8 cellular contexts compared by ENCODE assay signal in the genomic region with DNA sequence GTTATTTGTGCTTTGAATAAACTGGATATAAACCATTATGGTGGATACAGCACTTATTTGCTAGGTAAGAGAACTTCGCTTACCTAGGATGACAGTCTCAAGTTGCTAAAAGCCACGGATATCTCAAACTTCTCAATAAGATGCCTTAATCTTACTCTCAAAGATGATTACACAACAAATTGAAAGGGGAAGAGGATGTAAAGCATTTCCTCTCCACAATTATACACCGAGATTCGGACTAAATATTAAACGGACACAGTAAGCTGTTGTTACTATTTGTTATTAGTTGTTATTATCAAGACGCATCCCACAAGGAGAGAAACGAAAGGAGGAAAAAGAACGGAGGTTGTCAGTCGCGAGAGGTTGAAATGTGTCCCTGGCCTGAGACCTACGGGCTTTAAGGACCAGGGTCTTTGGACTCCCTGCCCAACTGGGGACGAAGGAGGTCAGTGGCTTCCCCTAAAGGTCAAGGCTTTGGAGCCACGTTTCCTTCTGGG. TPM values are rescaled to one million over a fixed set of nuclear protein-coding genes. Genes with fewer than 3 reads are reported as not detected.
A peak's percentile ranks its signal among the peaks of the same experiment; 100 is the strongest.
DNase-seq lines count a peak whose midpoint lies in the region; ATAC-seq and TF ChIP-seq lines count a peak whose summit lies in the region.

No MANE protein-coding gene starts in this region.

- TF ChIP-seq CTCF in choroid plexus epithelial cell (conservative IDR thresholded peaks at IDR 0.05; ENCODE audit: low read depth, low read length) (no peak), mesothelial cell of epicardium (IDR thresholded peaks at IDR 0.05; ENCODE audit: unreplicated experiment) (no peak)

- peak overlapping the region; percentile 98 for H3K9ac ChIP-seq in NT2/D1 (ENCODE audit: insufficient read length, low read depth)

- H3K4me1 ChIP-seq in NT2/D1 (ENCODE audit: insufficient read depth, insufficient read length) (no peaks in the 10 kb centered on the region), aorta (ENCODE audit: control insufficient read depth in 1 of 2, insufficient read depth in 2 of 2, low read length in 2 of 2) (no peaks in the 10 kb centered on the region)

- peaks cover 55% of the 10 kb centered on the region for H3K4me1 Mint-ChIP-seq in activated naive CD4-positive, alpha-beta T cell treated with anti-CD3 and anti-CD28 coated beads, Interleukin-2, amount 50 U/mL, for 24 hours
- peaks cover 21% of the 10 kb centered on the region for H3K4me1 Mint-ChIP-seq in mesothelial cell of epicardium

- peak overlapping the region; percentile 12 to 93 for H3K27ac ChIP-seq in aorta (ENCODE audit: low read depth in 1 of 2, low read length in 2 of 2)

- H3K9me3 Mint-ChIP-seq in activated naive CD4-positive, alpha-beta T cell treated with anti-CD3 and anti-CD28 coated beads, Interleukin-2, amount 50 U/mL, for 24 hours = no peaks in the 10 kb centered on the region
- no peaks in the 10 kb centered on the region for H3K9me3 Mint-ChIP-seq in mesothelial cell of epicardium

- H3K27me3 ChIP-seq in NT2/D1 (ENCODE audit: insufficient read depth, insufficient read length) (no peaks in the 10 kb centered on the region), aorta (ENCODE audit: control insufficient read depth in 1 of 2, insufficient read depth in 2 of 2, low read length in 1 of 2) (no peaks in the 10 kb centered on the region)

- peak overlapping the region; percentile 74 for H3K27ac Mint-ChIP-seq in activated naive CD4-positive, alpha-beta T cell treated with anti-CD3 and anti-CD28 coated beads, Interleukin-2, amount 50 U/mL, for 24 hours
- peak overlapping the region; percentile 99 for H3K27ac Mint-ChIP-seq in mesothelial cell of epicardium

- peaks cover 2% of the 10 kb centered on the region for H3K36me3 ChIP-seq in NT2/D1 (ENCODE audit: insufficient read depth, insufficient read length, low read length)
- H3K36me3 ChIP-seq in aorta (ENCODE audit: control insufficient read depth in 1 of 2, insufficient read depth in 2 of 2, low read length in 1 of 2) = no peaks in the 10 kb centered on the region

- H3K36me3 Mint-ChIP-seq in activated naive CD4-positive, alpha-beta T cell treated with anti-CD3 and anti-CD28 coated beads, Interleukin-2, amount 50 U/mL, for 24 hours = peaks cover 3% of the 10 kb centered on the region
- peaks cover 2% of the 10 kb centered on the region for H3K36me3 Mint-ChIP-seq in mesothelial cell of epicardium

- 2% methylated on average over 13 of the region's 13 CpGs for WGBS in aorta, 2 donors

- peak overlapping the region; percentile 100 for H3K4me3 Mint-ChIP-seq in activated naive CD4-positive, alpha-beta T cell treated with anti-CD3 and anti-CD28 coated beads, Interleukin-2, amount 50 U/mL, for 24 hours
- H3K4me3 Mint-ChIP-seq in mesothelial cell of epicardium = peak overlapping the region; percentile 95

- intact Hi-C loops in aorta (cut with DNase I) = loop anchor here in 1 of 2 donors (5.0 kb wide), 1 partner anchor 87 kb away; a partner anchor contains a TSS

- ATAC-seq in aorta (ENCODE audit: low FRiP score) (peak; percentile 1), HG03280 (IDR thresholded peaks at IDR 0.05; ENCODE audit: unreplicated experiment) (no peak)

- no peak for DNase-seq in activated naive CD4-positive, alpha-beta T cell treated with Interleukin-2 at 50 U/mL for 16 hours
- no peak for DNase-seq in NT2/D1 (ENCODE audit: low read depth, low spot score)
- peak; percentile 18 for DNase-seq in choroid plexus epithelial cell (ENCODE audit: low read depth)
- no peak for DNase-seq in mesothelial cell of epicardium (ENCODE audit: low spot score in 2 of 2, unreplicated experiment in 2 of 2)
- no peak for DNase-seq in aorta
- no peak for DNase-seq in effector CD8-positive, alpha-beta T cell (lab: John Stamatoyannopoulos, UW)

- H3K4me3 ChIP-seq in NT2/D1 (ENCODE audit: insufficient read length, low read depth) = peak overlapping the region; percentile 84
- H3K4me3 ChIP-seq in choroid plexus epithelial cell (ENCODE audit: low read depth, low read length) = peak overlapping the region; percentile 95
- peak overlapping the region; percentile 69 to 81 for H3K4me3 ChIP-seq in aorta (ENCODE audit: low read length in 2 of 2)

- H3K9me3 ChIP-seq in NT2/D1 (ENCODE audit: insufficient read depth, low read length) = no peaks in the 10 kb centered on the region
- H3K9me3 ChIP-seq in aorta (ENCODE audit: control insufficient read depth, low read length) = no peaks in the 10 kb centered on the region

- no peaks in the 10 kb centered on the region for H3K27me3 Mint-ChIP-seq in activated naive CD4-positive, alpha-beta T cell treated with anti-CD3 and anti-CD28 coated beads, Interleukin-2, amount 50 U/mL, for 24 hours
- H3K27me3 Mint-ChIP-seq in mesothelial cell of epicardium (ENCODE audit: low read depth) = no peaks in the 10 kb centered on the region

RNA-seq across cellular contexts. Expression of a gene that starts 0.6 kb away (rescaled TPM):
- total RNA-seq in mesothelial cell of epicardium (50.2 to 52.9 TPM (median 51.0 TPM) in 3 replicates), aorta (10 to 100 TPM; 76.9 to 78.8 TPM)
- 10 to 100 TPM; 11.9 to 30.4 TPM for polyA plus RNA-seq in aorta

RNA-seq across cellular contexts. Expression of a gene that starts 5.1 kb away (rescaled TPM):
- total RNA-seq in mesothelial cell of epicardium = 57.1 to 58.4 TPM (median 57.9 TPM) in 3 replicates
- total RNA-seq in aorta = 10 to 100 TPM; 85.6 to 88.0 TPM
- 10 to 100 TPM; 74.3 to 82.5 TPM for polyA plus RNA-seq in aorta

RNA-seq across cellular contexts. Expression of a gene that starts 58.3 kb away (rescaled TPM):
- total RNA-seq in mesothelial cell of epicardium (22.0 to 27.9 TPM (median 26.5 TPM) in 3 replicates), aorta (10 to 100 TPM; 16.8 to 20.8 TPM)
- 10 to 100 TPM in 1 of 2 donors, 1 to 10 TPM in 1; 5.1 to 10.2 TPM for polyA plus RNA-seq in aorta

RNA-seq across cellular contexts. Expression of a gene that starts 58.3 kb away (rescaled TPM):
- total RNA-seq in mesothelial cell of epicardium (14.9 to 17.6 TPM (median 15.3 TPM) in 3 replicates), aorta (10 to 100 TPM; 16.0 to 21.9 TPM)
- 10 to 100 TPM in 1 of 2 donors, 1 to 10 TPM in 1; 7.3 to 14.7 TPM for polyA plus RNA-seq in aorta
